16 cellular contexts compared by ENCODE assay signal in the genomic region with DNA sequence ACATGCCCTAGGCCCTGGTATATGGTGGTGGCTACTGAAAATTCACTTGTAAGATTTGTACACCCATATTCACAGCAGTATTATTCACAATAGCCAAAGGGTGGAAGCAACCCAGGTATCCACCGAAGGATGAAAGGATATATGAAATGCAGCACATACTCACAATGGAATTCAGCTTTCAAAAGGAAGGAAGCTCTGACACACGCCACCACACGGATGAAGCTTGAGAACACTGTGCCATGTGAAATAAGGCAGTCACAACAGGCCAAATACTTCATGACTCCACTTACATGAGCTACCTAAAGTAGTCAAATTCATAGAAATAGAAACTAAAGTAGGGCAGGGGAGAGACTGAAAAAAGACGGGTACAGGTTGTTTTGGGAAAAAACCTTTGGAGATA. TPM values are rescaled to one million over a fixed set of nuclear protein-coding genes. Genes with fewer than 3 reads are reported as not detected.
DNase-seq lines count a peak whose midpoint lies in the region; ATAC-seq, FAIRE-seq and TF ChIP-seq lines count a peak whose summit lies in the region.
"Had no signal": no experiment of that assay in that cellular context is flagged by ENCODE, and none has a peak within 500 bp of the region (broad histone marks: within the 10 kb centered on the region; RNA-seq: fewer than 3 reads in every experiment).

No MANE protein-coding gene starts in this region.

- peaks cover 46% of the 10 kb centered on the region for H3K4me1 Mint-ChIP-seq in CD8-positive, alpha-beta T cell (ENCODE audit: low read depth)
- peaks cover 32% of the 10 kb centered on the region for H3K4me1 Mint-ChIP-seq in activated CD8-positive, alpha-beta T cell treated with anti-CD3 and anti-CD28 coated beads for 36 hours (ENCODE audit: low read depth)
- peaks cover 43 to 49% of the 10 kb centered on the region in 2 donors for H3K4me1 Mint-ChIP-seq in immature natural killer cell

- H3K27me3 Mint-ChIP-seq in CD8-positive, alpha-beta T cell (ENCODE audit: low read depth): no peaks in the 10 kb centered on the region
- H3K27me3 Mint-ChIP-seq in activated CD8-positive, alpha-beta T cell treated with anti-CD3 and anti-CD28 coated beads for 36 hours: no peaks in the 10 kb centered on the region
- H3K27me3 Mint-ChIP-seq in immature natural killer cell (ENCODE audit: low read depth in 3 of 3): peaks cover 0 to 8% (median 3%) of the 10 kb centered on the region in 3 donors

- no peak overlapping the region for H3K4me3 ChIP-seq in A549
- H3K4me3 ChIP-seq in CD8-positive, alpha-beta T cell (ENCODE audit: low read depth, low read length): peak overlapping the region; percentile 5
- H3K4me3 ChIP-seq: body of pancreas, gastrocnemius medialis had no signal

- intact Hi-C loops in CD8-positive, alpha-beta T cell (cut with DNase I, micrococcal nuclease): no loop called here
- intact Hi-C loops in activated CD8-positive, alpha-beta T cell treated with anti-CD3 and anti-CD28 coated beads for 36 hours (cut with micrococcal nuclease): no loop called here

- no peak for TF ChIP-seq POLR2A in A549 (IDR thresholded peaks at IDR 0.05; ENCODE audit: low read length)

- H3K27me3 ChIP-seq in CD8-positive, alpha-beta T cell (ENCODE audit: insufficient read depth, low read length): no peaks in the 10 kb centered on the region
- H3K27me3 ChIP-seq: body of pancreas, gastrocnemius medialis had no signal

- H3K27ac ChIP-seq in A549: no peak overlapping the region
- no peak overlapping the region for H3K27ac ChIP-seq in CD8-positive, alpha-beta T cell (ENCODE audit: low read depth, low read length)
- H3K27ac ChIP-seq: body of pancreas, gastrocnemius medialis had no signal

- H3K27ac Mint-ChIP-seq in CD8-positive, alpha-beta T cell: peak overlapping the region; percentile 87
- H3K27ac Mint-ChIP-seq in activated CD8-positive, alpha-beta T cell treated with anti-CD3 and anti-CD28 coated beads for 36 hours: peak overlapping the region; percentile 91
- peak overlapping the region; percentile 6 to 81 (median 68) for H3K27ac Mint-ChIP-seq in immature natural killer cell
- H3K27ac Mint-ChIP-seq: endodermal cell had no signal

- no peak for TF ChIP-seq EP300 in A549 (IDR thresholded peaks at IDR 0.05)

- CTCF ChIA-PET in A549 (lab: Yijun Ruan, JAX): interaction anchor here (0.6 to 2.4 kb wide), 2 partner anchors 14 to 452 kb away, joined by 3 to 7 read pairs; no protein-coding TSS in a partner anchor
- CTCF ChIA-PET in CD8-positive, alpha-beta T cell (lab: Charles Lee): interaction anchor here (0.8 to 16.5 kb wide), 5 partner anchors 9 to 72 kb away, joined by 3 to 394 read pairs (median 4); no protein-coding TSS in a partner anchor
- CTCF ChIA-PET in activated CD8-positive, alpha-beta T cell treated with anti-CD3 and anti-CD28 coated beads for 36 hours (lab: Charles Lee): interaction anchor here (1.3 to 3.0 kb wide), 4 partner anchors 9 to 68 kb away, joined by 3 to 14 read pairs (median 6); no protein-coding TSS in a partner anchor

- H3K4me2 ChIP-seq in A549: peak overlapping the region; percentile 17; the same call in 1 of the 3 replicates

- H3K9me3 ChIP-seq in A549: no peaks in the 10 kb centered on the region
- H3K9me3 ChIP-seq in CD8-positive, alpha-beta T cell (ENCODE audit: low read length): no peaks in the 10 kb centered on the region
- H3K9me3 ChIP-seq: body of pancreas, gastrocnemius medialis had no signal

- POLR2A ChIA-PET in A549 (lab: Yijun Ruan, JAX): no interaction called here
- POLR2A ChIA-PET in CD8-positive, alpha-beta T cell (lab: Charles Lee): interaction anchor here (1.1 to 2.2 kb wide), 7 partner anchors 11 to 72 kb away, joined by 3 to 8 read pairs (median 5); no protein-coding TSS in a partner anchor
- POLR2A ChIA-PET in activated CD8-positive, alpha-beta T cell treated with anti-CD3 and anti-CD28 coated beads for 36 hours (lab: Charles Lee): interaction anchor here (0.9 to 12.4 kb wide), 5 partner anchors 10 to 74 kb away, joined by 3 to 124 read pairs (median 12); no protein-coding TSS in a partner anchor

- H3K9me3 Mint-ChIP-seq in CD8-positive, alpha-beta T cell: no peaks in the 10 kb centered on the region
- H3K9me3 Mint-ChIP-seq in activated CD8-positive, alpha-beta T cell treated with anti-CD3 and anti-CD28 coated beads for 36 hours: peaks cover 1% of the 10 kb centered on the region
- no peaks in the 10 kb centered on the region for H3K9me3 Mint-ChIP-seq in immature natural killer cell
- H3K9me3 Mint-ChIP-seq: endodermal cell had no signal

- DNase-seq in A549 (ENCODE audit: low read depth in 1 of 2, low spot score in 1 of 2) (no peak), immature natural killer cell (no peak), HuH-7 (ENCODE audit: low spot score) (no peak), DMS79 (lab: John Stamatoyannopoulos, UW) (no peak), left lobe of liver (ENCODE audit: low spot score) (no peak)
- DNase-seq in CD8-positive, alpha-beta T cell: no peak
- no peak for DNase-seq in activated CD8-positive, alpha-beta T cell treated with anti-CD3 and anti-CD28 coated beads for 36 hours
- DNase-seq: activated CD8-positive, alpha-beta memory T cell treated with anti-CD3 and anti-CD28 coated beads, Interleukin-2, amount 50 U/mL, for 48 hours; body of pancreas; C1 segment of cervical spinal cord; endodermal cell; gastrocnemius medialis; NCI-H187 treated with DMSO at 0.1 percent for 48 hours; NCI-H748 treated with DMSO at 0.1 percent for 48 hours; stimulated activated CD4-positive, alpha-beta T cell treated with anti-CD3 and anti-CD28 coated beads, Interleukin-4, amount 100 ng/mL, for 1 hour had no signal

- H3K4me3 Mint-ChIP-seq in CD8-positive, alpha-beta T cell: peak overlapping the region; percentile 90
- peak overlapping the region; percentile 93 for H3K4me3 Mint-ChIP-seq in activated CD8-positive, alpha-beta T cell treated with anti-CD3 and anti-CD28 coated beads for 36 hours
- peak overlapping the region in 4 of 5 donors; percentile 2 to 67 (median 49) for H3K4me3 Mint-ChIP-seq in immature natural killer cell
- H3K4me3 Mint-ChIP-seq: endodermal cell had no signal

- peaks cover 41% of the 10 kb centered on the region for H3K36me3 Mint-ChIP-seq in CD8-positive, alpha-beta T cell
- H3K36me3 Mint-ChIP-seq in activated CD8-positive, alpha-beta T cell treated with anti-CD3 and anti-CD28 coated beads for 36 hours (ENCODE audit: low read depth): peaks cover 39% of the 10 kb centered on the region
- peaks cover 0 to 12% (median 4%) of the 10 kb centered on the region in 3 donors for H3K36me3 Mint-ChIP-seq in immature natural killer cell

- ATAC-seq in A549 (no peak), GM19351 (IDR thresholded peaks at IDR 0.05; ENCODE audit: unreplicated experiment) (no peak), left lobe of liver (no peak)
- no peak for ATAC-seq in CD8-positive, alpha-beta T cell
- ATAC-seq in activated CD8-positive, alpha-beta T cell treated with anti-CD3 and anti-CD28 coated beads for 36 hours: no peak
- ATAC-seq: body of pancreas, gastrocnemius medialis had no signal

- H3K36me3 ChIP-seq in CD8-positive, alpha-beta T cell (ENCODE audit: insufficient read depth, low read length): peaks cover 28% of the 10 kb centered on the region

- no peak for TF ChIP-seq RAD21 in A549 (conservative IDR thresholded peaks at IDR 0.05 in 1 of 2, IDR thresholded peaks at IDR 0.05 in 1 of 2)

- no peak for FAIRE-seq in A549 (lab: Jason Lieb, UNC)

- no peak for TF ChIP-seq CTCF in A549 (IDR thresholded peaks at IDR 0.05)
- no peak for TF ChIP-seq CTCF in CD8-positive, alpha-beta T cell (IDR thresholded peaks at IDR 0.05)
- TF ChIP-seq CTCF in activated CD8-positive, alpha-beta T cell treated with anti-CD3 and anti-CD28 coated beads for 36 hours (IDR thresholded peaks at IDR 0.05): no peak

- peaks cover 23% of the 10 kb centered on the region for H3K4me1 ChIP-seq in A549
- peaks cover 61% of the 10 kb centered on the region for H3K4me1 ChIP-seq in CD8-positive, alpha-beta T cell (ENCODE audit: insufficient read depth, low read length)

- WGBS in A549 (ENCODE audit: missing lambda C conversion rate): 86% methylated on average over 4 of the region's 4 CpGs

TF ChIP-seq in A549, 52 proteins besides CTCF, POLR2A, EP300 and RAD21:
- TF ChIP-seq, protein P1, sequence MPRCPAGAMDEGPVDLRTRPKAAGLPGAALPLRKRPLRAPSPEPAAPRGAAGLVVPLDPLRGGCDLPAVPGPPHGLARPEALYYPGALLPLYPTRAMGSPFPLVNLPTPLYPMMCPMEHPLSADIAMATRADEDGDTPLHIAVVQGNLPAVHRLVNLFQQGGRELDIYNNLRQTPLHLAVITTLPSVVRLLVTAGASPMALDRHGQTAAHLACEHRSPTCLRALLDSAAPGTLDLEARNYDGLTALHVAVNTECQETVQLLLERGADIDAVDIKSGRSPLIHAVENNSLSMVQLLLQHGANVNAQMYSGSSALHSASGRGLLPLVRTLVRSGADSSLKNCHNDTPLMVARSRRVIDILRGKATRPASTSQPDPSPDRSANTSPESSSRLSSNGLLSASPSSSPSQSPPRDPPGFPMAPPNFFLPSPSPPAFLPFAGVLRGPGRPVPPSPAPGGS (IDR thresholded peaks at IDR 0.05): no peak
TF ChIP-seq in A549: peak in this region for 0.

RNA-seq across cellular contexts. Expression of a gene that starts 2.9 kb away (rescaled TPM):
- 108 and 115 TPM in 2 replicates for polyA plus RNA-seq in A549 (2011; rRNA removed)
- 133 and 154 TPM in 2 replicates for polyA plus RNA-seq in A549 (2012; cell fraction: cytosol; rRNA removed)
- 437 and 484 TPM in 2 replicates for polyA plus RNA-seq in A549 (2012; cell fraction: nucleus; rRNA removed)
- 63.0 to 76.5 TPM (median 70.9 TPM) in 3 replicates for polyA plus RNA-seq in A549 (2017; fragmentation: RNase III; extraction: RNeasy Plus Mini Kit Qiagen cat#74134 plus additional on column Dnase treatment)
- 183 and 199 TPM in 2 replicates for polyA minus RNA-seq in A549 (2011; rRNA and poly(A)+ RNA removed)
- 100 to 1,000 TPM; 355 to 369 TPM for total RNA-seq in CD8-positive, alpha-beta T cell
- total RNA-seq in activated CD8-positive, alpha-beta T cell treated with anti-CD3 and anti-CD28 coated beads for 36 hours: 100 to 1,000 TPM; 250 to 253 TPM
- 10 to 100 TPM; 40.7 to 75.5 (median 42.2) TPM for polyA plus RNA-seq in immature natural killer cell
- 46.2 TPM for total RNA-seq in left lobe of liver
